1 cellular context compared by ENCODE assay signal in the genomic region with DNA sequence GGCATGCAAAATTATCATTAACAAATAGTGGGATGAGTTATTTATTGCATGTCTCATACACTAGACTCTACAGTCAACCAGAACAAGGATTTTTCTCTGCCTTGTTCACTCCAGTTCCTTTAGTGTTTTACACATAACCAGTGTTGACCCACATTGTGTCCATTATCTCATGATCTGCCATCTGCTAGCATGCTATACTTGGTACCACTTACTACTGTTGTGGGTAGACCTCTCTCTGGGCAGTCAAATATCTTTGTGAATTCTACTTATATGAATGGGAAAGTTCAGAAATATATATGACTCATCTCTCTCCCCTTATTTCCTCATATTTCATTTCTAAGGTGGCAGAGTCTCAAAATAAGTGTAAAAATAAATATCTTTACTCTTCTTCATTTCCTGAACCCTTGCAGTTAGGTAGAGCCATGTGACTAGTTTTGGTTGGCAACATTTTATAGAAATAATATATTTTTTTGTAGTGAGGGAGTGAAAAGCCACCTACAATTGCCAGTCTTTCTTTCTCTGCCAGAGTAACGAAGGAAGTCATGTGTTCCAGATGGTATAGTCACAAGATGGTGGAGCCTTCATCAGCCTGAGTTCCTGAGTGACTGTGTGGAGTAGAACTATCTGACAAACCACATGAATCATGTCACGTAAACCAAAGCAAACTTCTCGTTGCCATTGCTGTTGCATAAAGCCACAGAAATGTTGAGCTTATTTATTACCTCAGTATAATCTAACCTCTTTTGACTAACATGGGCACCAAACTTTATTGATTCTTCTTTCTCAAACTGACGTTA.
TF ChIP-seq lines count a peak whose summit lies in the region.

No MANE protein-coding gene starts in this region.

TF ChIP-seq in HepG2, 621 proteins besides CTCF, POLR2A, EP300 and RAD21 (continued from another document):
- TF ChIP-seq, protein P1, sequence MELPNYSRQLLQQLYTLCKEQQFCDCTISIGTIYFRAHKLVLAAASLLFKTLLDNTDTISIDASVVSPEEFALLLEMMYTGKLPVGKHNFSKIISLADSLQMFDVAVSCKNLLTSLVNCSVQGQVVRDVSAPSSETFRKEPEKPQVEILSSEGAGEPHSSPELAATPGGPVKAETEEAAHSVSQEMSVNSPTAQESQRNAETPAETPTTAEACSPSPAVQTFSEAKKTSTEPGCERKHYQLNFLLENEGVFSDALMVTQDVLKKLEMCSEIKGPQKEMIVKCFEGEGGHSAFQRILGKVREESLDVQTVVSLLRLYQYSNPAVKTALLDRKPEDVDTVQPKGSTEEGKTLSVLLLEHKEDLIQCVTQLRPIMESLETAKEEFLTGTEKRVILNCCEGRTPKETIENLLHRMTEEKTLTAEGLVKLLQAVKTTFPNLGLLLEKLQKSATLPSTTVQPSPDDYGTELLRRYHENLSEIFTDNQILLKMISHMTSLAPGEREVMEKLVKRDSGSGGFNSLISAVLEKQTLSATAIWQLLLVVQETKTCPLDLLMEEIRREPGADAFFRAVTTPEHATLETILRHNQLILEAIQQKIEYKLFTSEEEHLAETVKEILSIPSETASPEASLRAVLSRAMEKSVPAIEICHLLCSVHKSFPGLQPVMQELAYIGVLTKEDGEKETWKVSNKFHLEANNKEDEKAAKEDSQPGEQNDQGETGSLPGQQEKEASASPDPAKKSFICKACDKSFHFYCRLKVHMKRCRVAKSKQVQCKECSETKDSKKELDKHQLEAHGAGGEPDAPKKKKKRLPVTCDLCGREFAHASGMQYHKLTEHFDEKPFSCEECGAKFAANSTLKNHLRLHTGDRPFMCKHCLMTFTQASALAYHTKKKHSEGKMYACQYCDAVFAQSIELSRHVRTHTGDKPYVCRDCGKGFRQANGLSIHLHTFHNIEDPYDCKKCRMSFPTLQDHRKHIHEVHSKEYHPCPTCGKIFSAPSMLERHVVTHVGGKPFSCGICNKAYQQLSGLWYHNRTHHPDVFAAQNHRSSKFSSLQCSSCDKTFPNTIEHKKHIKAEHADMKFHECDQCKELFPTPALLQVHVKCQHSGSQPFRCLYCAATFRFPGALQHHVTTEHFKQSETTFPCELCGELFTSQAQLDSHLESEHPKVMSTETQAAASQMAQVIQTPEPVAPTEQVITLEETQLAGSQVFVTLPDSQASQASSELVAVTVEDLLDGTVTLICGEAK (IDR thresholded peaks at IDR 0.05) = no peak
- TF ChIP-seq, protein P1 (CRISPR knock-in tag; IDR thresholded peaks at IDR 0.05) = no peak
- TF ChIP-seq, protein P2, sequence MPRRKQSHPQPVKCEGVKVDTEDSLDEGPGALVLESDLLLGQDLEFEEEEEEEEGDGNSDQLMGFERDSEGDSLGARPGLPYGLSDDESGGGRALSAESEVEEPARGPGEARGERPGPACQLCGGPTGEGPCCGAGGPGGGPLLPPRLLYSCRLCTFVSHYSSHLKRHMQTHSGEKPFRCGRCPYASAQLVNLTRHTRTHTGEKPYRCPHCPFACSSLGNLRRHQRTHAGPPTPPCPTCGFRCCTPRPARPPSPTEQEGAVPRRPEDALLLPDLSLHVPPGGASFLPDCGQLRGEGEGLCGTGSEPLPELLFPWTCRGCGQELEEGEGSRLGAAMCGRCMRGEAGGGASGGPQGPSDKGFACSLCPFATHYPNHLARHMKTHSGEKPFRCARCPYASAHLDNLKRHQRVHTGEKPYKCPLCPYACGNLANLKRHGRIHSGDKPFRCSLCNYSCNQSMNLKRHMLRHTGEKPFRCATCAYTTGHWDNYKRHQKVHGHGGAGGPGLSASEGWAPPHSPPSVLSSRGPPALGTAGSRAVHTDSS (CRISPR knock-in tag; conservative IDR thresholded peaks at IDR 0.05) = no peak
TF ChIP-seq in HepG2: peak in this region for 0.
